In genomic region chr4:147928400-147928799, GRCh38 we compare ENCODE assay signal across 17 cellular contexts.
A peak's percentile ranks its signal among the peaks of the same experiment; 100 is the strongest.
DNase-seq lines count a peak whose midpoint lies in the region; ATAC-seq and TF ChIP-seq lines count a peak whose summit lies in the region.
"Had no signal": no experiment of that assay in that cellular context is flagged by ENCODE, and none has a peak within 500 bp of the region (broad histone marks: within the 10 kb centered on the region; RNA-seq: fewer than 3 reads in every experiment).

No MANE protein-coding gene starts in this region.

- no peak overlapping the region for H2AFZ ChIP-seq in hepatocyte

- H4K20me1 ChIP-seq in hepatocyte (ENCODE audit: insufficient read depth, poor library complexity, severe bottlenecking) = no peaks in the 10 kb centered on the region

- no peak for ATAC-seq in right cardiac atrium
- ATAC-seq in Right ventricle myocardium inferior = no peak
- ATAC-seq: natural killer cell treated with Interleukin-12 subunit alpha and Interleukin-12 subunit beta and Interleukin-15 and Interleukin-18, amount 100 ng/mL, for 72 hours had no signal

- peaks cover 6% of the 10 kb centered on the region for H3K4me1 ChIP-seq in right cardiac atrium (ENCODE audit: control insufficient read depth, insufficient read depth, low read length)
- H3K4me1 ChIP-seq in hepatocyte (ENCODE audit: insufficient read depth) = peaks cover 15% of the 10 kb centered on the region

- peak overlapping the region; percentile 81 for H3K27ac ChIP-seq in right cardiac atrium (ENCODE audit: low read length)
- H3K27ac ChIP-seq in brain microvascular endothelial cell = peak overlapping the region; percentile 46
- peak overlapping the region; percentile 72 for H3K27ac ChIP-seq in hepatocyte
- H3K27ac ChIP-seq: SJSA1 had no signal

- in situ Hi-C loops in brain microvascular endothelial cell (cut with HindIII; ENCODE audit: low pct_ligation_motif_present, low sequenced_read_pairs) = no loop called here

- H3K4me3 ChIP-seq in right cardiac atrium (ENCODE audit: low read length) (no peak overlapping the region), brain microvascular endothelial cell (ENCODE audit: low read depth, low read length) (no peak overlapping the region), hepatocyte (no peak overlapping the region)
- H3K4me3 ChIP-seq: lung, SJSA1 had no signal

- WGBS in right cardiac atrium = 72% methylated on average over 5 of the region's 5 CpGs
- 46% methylated on average over 5 of the region's 5 CpGs for WGBS in hepatocyte (ENCODE audit: low lambda C conversion rate, missing lambda C conversion rate)

- H3K79me2 ChIP-seq in hepatocyte = no peaks in the 10 kb centered on the region

- DNase-seq in right cardiac atrium (no peak), Right ventricle myocardium inferior (ENCODE audit: missing footprints) (no peak), brain microvascular endothelial cell (no peak), hepatocyte (ENCODE audit: low spot score) (no peak), NCI-H1105 treated with DMSO at 0.1 percent for 48 hours (lab: John Stamatoyannopoulos, UW) (no peak), inferior parietal cortex (ENCODE audit: extremely low spot score) (no peak), NCI-H1694 (lab: John Stamatoyannopoulos, UW) (no peak), C1 segment of cervical spinal cord (lab: John Stamatoyannopoulos, UW) (no peak)
- DNase-seq: activated CD4-positive, alpha-beta T cell treated with anti-CD3 and anti-CD28 coated beads, Interleukin-2, amount 10 ng/mL, durations not matched to agents 7 days and 5 days; activated naive CD4-positive, alpha-beta T cell treated with anti-CD3 and anti-CD28 coated beads for 36 hours; Calu3; GF-D8; NCI-H345; retina had no signal

- intact Hi-C loops in right cardiac atrium (cut with DNase I) (no loop called here), Right ventricle myocardium inferior (cut with DNase I) (loop anchor here (5.0 to 10.0 kb wide), 2 partner anchors 139 to 516 kb away; partner anchors contain the start of gene NR3C2)

- no peaks in the 10 kb centered on the region for H3K27me3 ChIP-seq in right cardiac atrium (ENCODE audit: control insufficient read depth, insufficient read depth)
- H3K27me3 ChIP-seq in brain microvascular endothelial cell (replicated peaks) = no peaks in the 10 kb centered on the region
- no peaks in the 10 kb centered on the region for H3K27me3 ChIP-seq in hepatocyte
- H3K27me3 ChIP-seq: SJSA1 had no signal

- H3K36me3 ChIP-seq in brain microvascular endothelial cell (replicated peaks) (peaks cover 2% of the 10 kb centered on the region), hepatocyte (replicated peaks; ENCODE audit: insufficient read depth, low read depth) (no peaks in the 10 kb centered on the region)

- H3K4me2 ChIP-seq in hepatocyte = peak overlapping the region; percentile 17

- no peaks in the 10 kb centered on the region for H3K9me2 ChIP-seq in hepatocyte (replicated peaks; ENCODE audit: insufficient read depth)

- no peak for TF ChIP-seq CTCF in brain microvascular endothelial cell (IDR thresholded peaks at IDR 0.05; ENCODE audit: low read depth, low read length, missing control alignments)
- TF ChIP-seq CTCF in hepatocyte (IDR thresholded peaks at IDR 0.05; ENCODE audit: poor library complexity) = no peak

- no peaks in the 10 kb centered on the region for H3K9me3 ChIP-seq in right cardiac atrium (ENCODE audit: control insufficient read depth, low read length)
- H3K9me3 ChIP-seq in hepatocyte (ENCODE audit: low read depth) = no peaks in the 10 kb centered on the region
- H3K9me3 ChIP-seq: SJSA1 had no signal
